Comparison of ENCODE assay signal across 9 cellular contexts in genomic region chr2:161063946-161064306, GRCh38.
DNase-seq lines count a peak whose midpoint lies in the region; ATAC-seq and TF ChIP-seq lines count a peak whose summit lies in the region.
"Had no signal": no experiment of that assay in that cellular context is flagged by ENCODE, and none has a peak within 500 bp of the region (broad histone marks: within the 10 kb centered on the region; RNA-seq: fewer than 3 reads in every experiment).

No MANE protein-coding gene starts in this region.

- H3K27ac ChIP-seq in GM23338 (ENCODE audit: low read depth), result no peak overlapping the region
- no peak overlapping the region for H3K27ac ChIP-seq in IMR-90 (ENCODE audit: insufficient read depth, low read length)

- H3K4me3 ChIP-seq in GM23338, result no peak overlapping the region
- no peak overlapping the region for H3K4me3 ChIP-seq in IMR-90 (ENCODE audit: insufficient read depth, low read depth, low read length)

- H3K56ac ChIP-seq in IMR-90 (ENCODE audit: extremely low read depth, insufficient read depth, low read length), result no peak overlapping the region

- H3K27ac Mint-ChIP-seq in GM23338 (no peak overlapping the region), memory B cell (peak overlapping the region; percentile 16)
- H3K27ac Mint-ChIP-seq: T-helper 2 cell treated with Interferon-gamma antibody and Interleukin-4, amounts not matched to agents 5 μg/mL and 100 μg/mL, for 36 hours had no signal

- no peaks in the 10 kb centered on the region for H3K27me3 ChIP-seq in GM23338 (ENCODE audit: insufficient read depth)
- H3K27me3 ChIP-seq in IMR-90 (ENCODE audit: control insufficient read depth, insufficient read depth, low read length), result no peaks in the 10 kb centered on the region; the same call in 1 of the 2 replicates

- no TSS peak for BruUV-seq in IMR-90 (replicated peaks; lab: Mats Ljungman, UMichigan)

- H2AK5ac ChIP-seq in IMR-90 (ENCODE audit: low read depth, low read length), result no peak overlapping the region

- H3F3A ChIP-seq in GM23338 (replicated peaks; ENCODE audit: low read depth), result no peaks in the 10 kb centered on the region

- intact Hi-C loops in IMR-90 (cut with micrococcal nuclease), result loop anchor here (1.0 to 10.0 kb wide), 7 partner anchors 59 to 952 kb away; partner anchors contain the start of genes RBMS1 and TANK

- no peak overlapping the region for H4K5ac ChIP-seq in IMR-90 (ENCODE audit: low read depth, low read length)

- in situ Hi-C loops in IMR-90 (cut with MboI; ENCODE audit: low sequenced_read_pairs), result no loop called here

- H3K79me1 ChIP-seq in IMR-90 (ENCODE audit: low read depth in 1 of 2, low read length in 2 of 2), result no peaks in the 10 kb centered on the region

- H2AFZ ChIP-seq in GM23338 (0 out of 2 replicates have a peak overlapping the region, but pooled peaks have one; percentile 4), IMR-90 (replicated peaks; ENCODE audit: low read length, poor library complexity) (no peak overlapping the region)

- H3K4ac ChIP-seq in IMR-90 (ENCODE audit: low read depth, low read length), result no peak overlapping the region

- DNase-seq in GM23338 (ENCODE audit: low spot score) (no peak), IMR-90 (no peak), memory B cell (ENCODE audit: low spot score in 2 of 2) (no peak), medulla oblongata (ENCODE audit: extremely low spot score) (no peak), midbrain (lab: John Stamatoyannopoulos, UW) (no peak)
- no peak for DNase-seq in stimulated activated CD4-positive, alpha-beta T cell treated with anti-CD3 and anti-CD28 coated beads, Interleukin-4, amount 100 ng/mL, for 4 hours
- no peak for DNase-seq in stimulated activated CD4-positive, alpha-beta T cell treated with anti-CD3 and anti-CD28 coated beads, Interleukin-15, amount 100 ng/mL, for 24 hours

- no peaks in the 10 kb centered on the region for H3K9me2 ChIP-seq in GM23338 (ENCODE audit: insufficient read depth)

- no peak overlapping the region for H3K4me3 Mint-ChIP-seq in GM23338
- H3K4me3 Mint-ChIP-seq in memory B cell, result no peak overlapping the region
- H3K4me3 Mint-ChIP-seq: T-helper 2 cell treated with Interferon-gamma antibody and Interleukin-4, amounts not matched to agents 5 μg/mL and 100 μg/mL, for 36 hours had no signal

- no peak for TF ChIP-seq RAD21 in IMR-90 (IDR thresholded peaks at IDR 0.05; ENCODE audit: low read length)

- H3K4me2 ChIP-seq in GM23338 (no peak overlapping the region), IMR-90 (ENCODE audit: low read depth, low read length) (no peak overlapping the region)

- no peak overlapping the region for H2BK120ac ChIP-seq in IMR-90 (ENCODE audit: low read depth, low read length)

- ATAC-seq in GM18868 (IDR thresholded peaks at IDR 0.05; ENCODE audit: unreplicated experiment), result peak; percentile 42
- ATAC-seq in GM23338, result peak; percentile 42; the same call in 2 of the 3 replicates
- peak; percentile 12; the same call in 1 of the 2 replicates for ATAC-seq in IMR-90 (ENCODE audit: low read depth)
- peak; percentile 39 for ATAC-seq in memory B cell (ENCODE audit: low read depth)

- H2BK5ac ChIP-seq in IMR-90 (ENCODE audit: low read depth, low read length, poor library complexity, severe bottlenecking), result no peak overlapping the region

- H3K36me3 Mint-ChIP-seq in GM23338 (ENCODE audit: low read depth), result no peaks in the 10 kb centered on the region
- H3K36me3 Mint-ChIP-seq in memory B cell, result no peaks in the 10 kb centered on the region

- no peak overlapping the region for H3K9ac ChIP-seq in IMR-90 (ENCODE audit: low read depth, low read length)

- no peak overlapping the region for H4K91ac ChIP-seq in IMR-90 (ENCODE audit: insufficient read depth, low read depth, low read length)

- H3K9me3 Mint-ChIP-seq in GM23338 (no peaks in the 10 kb centered on the region; the same call in 2 of the 3 replicates), memory B cell (no peaks in the 10 kb centered on the region)
- H3K9me3 Mint-ChIP-seq: T-helper 2 cell treated with Interferon-gamma antibody and Interleukin-4, amounts not matched to agents 5 μg/mL and 100 μg/mL, for 36 hours had no signal

- H4K20me1 ChIP-seq in GM23338 (replicated peaks; ENCODE audit: insufficient read depth), result no peaks in the 10 kb centered on the region
- H4K20me1 ChIP-seq in IMR-90 (ENCODE audit: insufficient read depth, low read length), result no peaks in the 10 kb centered on the region

- H3K4me1 ChIP-seq in GM23338 (ENCODE audit: insufficient read depth) (peaks cover 6% of the 10 kb centered on the region), IMR-90 (ENCODE audit: control insufficient read depth, insufficient read depth, low read length) (peaks cover 6% of the 10 kb centered on the region)

- no peak overlapping the region for H2AK9ac ChIP-seq in IMR-90 (replicated peaks; ENCODE audit: low read depth, low read length, poor library complexity)

- WGBS in IMR-90 (ENCODE audit: extremely low coverage in 2 of 2, insufficient read length in 1 of 2), 2 experiments, result no CpG with 5 or more reads among the region's 2 CpGs

- H3K27me3 Mint-ChIP-seq in GM23338 (ENCODE audit: insufficient read depth, low read depth, poor library complexity) (peaks cover 2% of the 10 kb centered on the region), memory B cell (no peaks in the 10 kb centered on the region)

- no peaks in the 10 kb centered on the region for H3K9me3 ChIP-seq in IMR-90 (ENCODE audit: control insufficient read depth, insufficient read depth, low read length)

- H3K9me1 ChIP-seq in IMR-90 (ENCODE audit: insufficient read depth, low read length), result no peaks in the 10 kb centered on the region

- CTCF ChIA-PET in IMR-90 (lab: Yijun Ruan, JAX), result interaction anchor here (0.6 to 2.0 kb wide), 21 partner anchors 9 to 961 kb away, joined by 3 to 16 read pairs (median 4); no protein-coding TSS in a partner anchor

- no peak for TF ChIP-seq POLR2A in IMR-90 (IDR thresholded peaks at IDR 0.05; ENCODE audit: low read depth, low read length)

- H2BK20ac ChIP-seq in IMR-90 (ENCODE audit: low read depth, low read length), result peak overlapping the region; percentile 22; the same call in 1 of the 2 replicates

- dilution Hi-C loops in IMR-90 (cut with HindIII; ENCODE audit: low sequenced_read_pairs, unreplicated experiment), result no loop called here

- H3K36me3 ChIP-seq in GM23338 (ENCODE audit: insufficient read depth) (no peaks in the 10 kb centered on the region), IMR-90 (ENCODE audit: control insufficient read depth, insufficient read depth, low read length) (no peaks in the 10 kb centered on the region)

- H3K18ac ChIP-seq in IMR-90 (ENCODE audit: low read depth, low read length), result no peak overlapping the region

- no peak overlapping the region for H3K23ac ChIP-seq in IMR-90 (ENCODE audit: low read depth, low read length)

- H3K14ac ChIP-seq in IMR-90 (replicated peaks; ENCODE audit: low read depth, low read length), result no peak overlapping the region

- no peak overlapping the region for H2BK15ac ChIP-seq in IMR-90 (ENCODE audit: low read depth, low read length)

- TF ChIP-seq CTCF in GM23338 (conservative IDR thresholded peaks at IDR 0.05; ENCODE audit: low read depth in 2 of 2), result no peak
- no peak for TF ChIP-seq CTCF in IMR-90 (conservative IDR thresholded peaks at IDR 0.05; ENCODE audit: low read depth, low read length)

- H4K8ac ChIP-seq in IMR-90 (ENCODE audit: low read depth in 2 of 2, low read length in 2 of 2), result 0 out of 4 replicates have a peak overlapping the region, but pooled peaks of 1 of the 2 experiments have one; percentile 31

- no peaks in the 10 kb centered on the region for H3K79me2 ChIP-seq in GM23338 (replicated peaks; ENCODE audit: insufficient read depth)

- POLR2A ChIA-PET in IMR-90 (lab: Charles Lee; ENCODE audit: unreplicated experiment), result no interaction called here

- H3K4me1 Mint-ChIP-seq in GM23338, result peaks cover 8% of the 10 kb centered on the region
- H3K4me1 Mint-ChIP-seq in memory B cell, result peaks cover 4% of the 10 kb centered on the region

TF ChIP-seq in IMR-90, 13 proteins besides CTCF, POLR2A, EP300 and RAD21:
- TF ChIP-seq MAZ (IDR thresholded peaks at IDR 0.05; ENCODE audit: borderline replicate concordance, low read depth, low read length) (no peak), MXI1 (IDR thresholded peaks at IDR 0.05; ENCODE audit: borderline replicate concordance, low read depth, low read length) (no peak), BHLHE40 (IDR thresholded peaks at IDR 0.05; ENCODE audit: low read depth, low read length) (no peak), FOS (IDR thresholded peaks at IDR 0.05; ENCODE audit: low read depth, low read length) (no peak), MAFK (IDR thresholded peaks at IDR 0.05; ENCODE audit: low read depth, low read length) (no peak), RFX5 (IDR thresholded peaks at IDR 0.05; ENCODE audit: low read depth, low read length) (no peak)
TF ChIP-seq in IMR-90: peak in this region for 0.
